In the genomic region with DNA sequence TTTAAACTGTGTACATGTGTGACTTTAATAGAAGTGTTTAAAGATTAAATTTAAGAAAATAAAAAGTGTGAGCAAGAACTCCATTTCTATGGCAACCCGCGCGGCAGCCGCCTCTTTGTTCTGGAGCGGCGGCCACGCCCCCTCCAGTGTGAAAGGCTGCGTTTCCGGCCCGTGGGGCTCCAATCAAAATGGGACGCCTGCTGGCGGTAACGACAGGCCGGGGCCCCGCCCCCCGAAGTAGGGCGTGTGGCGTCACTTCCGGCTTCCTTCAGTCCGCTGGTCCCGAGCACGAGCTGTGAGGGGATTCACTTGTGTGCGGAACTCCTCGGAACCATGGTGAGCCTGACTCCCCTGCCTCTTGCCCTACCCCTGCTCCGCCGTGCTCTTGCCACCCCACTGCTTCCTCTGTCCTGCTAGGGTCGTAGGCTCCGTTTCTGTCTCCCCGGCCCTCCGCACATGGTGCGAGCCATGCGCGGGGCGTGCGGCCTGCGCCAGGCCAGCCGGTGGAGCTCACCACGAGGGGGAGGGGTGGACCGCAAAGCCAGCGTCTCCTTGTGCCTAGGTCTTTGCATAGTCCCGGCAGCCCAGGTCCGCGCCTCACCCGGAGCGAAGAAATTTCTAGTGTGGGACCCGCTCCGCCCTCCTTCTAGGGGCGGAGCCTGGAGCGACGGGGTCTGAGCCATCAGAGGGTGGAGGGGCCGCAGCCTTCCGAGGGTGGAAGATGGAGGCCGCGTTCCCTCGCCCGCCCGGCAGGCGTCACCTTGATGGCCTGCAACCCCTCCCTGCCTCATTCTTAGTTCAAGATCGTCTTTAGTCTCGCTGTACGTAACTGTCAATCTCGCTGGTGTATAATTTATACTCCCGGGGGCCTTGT, we compare ENCODE assay signal across 8 cellular contexts. TPM values are rescaled to one million over a fixed set of nuclear protein-coding genes. Genes with fewer than 3 reads are reported as not detected.
DNase-seq lines count a peak whose midpoint lies in the region; ATAC-seq, FAIRE-seq and TF ChIP-seq lines count a peak whose summit lies in the region.

A gene (plus strand): TSS at position 271 of the 874 bp plus-strand sequence. CDS start 63 bp downstream, at position 334.

- no peak for FAIRE-seq in urothelium cell line (lab: Jason Lieb, UNC)

- 0 to 1% (median 0%) methylated on average over 58 to 63 of the region's 63 CpGs for WGBS in psoas muscle, 3 donors

- peaks cover 10% of the 10 kb centered on the region for H3K4me1 ChIP-seq in psoas muscle

- peak; percentile 94 for ATAC-seq in GM18499 (IDR thresholded peaks at IDR 0.05; ENCODE audit: insufficient read depth, unreplicated experiment)
- ATAC-seq in HG02943 (IDR thresholded peaks at IDR 0.05; ENCODE audit: low read depth, unreplicated experiment): peak; percentile 99
- ATAC-seq in left ventricle myocardium superior: peak; percentile 100
- peak; percentile 99 to 100 (median 100) for ATAC-seq in psoas muscle

- H3K27ac ChIP-seq in angular gyrus (ENCODE audit: low read depth, low read length) (peak within 1 kb of the TSS; percentile 98), psoas muscle (peak within 1 kb of the TSS; percentile 96)

- intact Hi-C loops in left ventricle myocardium superior (cut with micrococcal nuclease): no loop called here
- intact Hi-C loops in psoas muscle (cut with DNase I): loop anchor here in 1 of 2 donors (5.0 kb wide), 1 partner anchor 52 kb away; no protein-coding TSS in a partner anchor

- H3K27me3 ChIP-seq in psoas muscle (ENCODE audit: insufficient read depth in 3 of 3, low read length in 2 of 3): no peaks in the 10 kb centered on the region

- H3K36me3 ChIP-seq in psoas muscle (ENCODE audit: insufficient read depth in 1 of 2, low read depth in 1 of 2): peaks cover 6 to 42% of the 10 kb centered on the region in 2 donors

- H3K9me3 ChIP-seq in psoas muscle: no peaks in the 10 kb centered on the region

- peak; percentile 40 for TF ChIP-seq CTCF in psoas muscle (IDR thresholded peaks at IDR 0.05)

- peak within 1 kb of the TSS; percentile 95 for H3K4me3 ChIP-seq in psoas muscle

- DNase-seq in NCI-H187 (lab: John Stamatoyannopoulos, UW): peak; percentile 92 to 97
- peak; percentile 92 to 97 (median 94) for DNase-seq in T-helper 2 cell
- peak; percentile 98 for DNase-seq in left ventricle myocardium superior
- DNase-seq in psoas muscle: peak; percentile 97 to 99
- DNase-seq in urothelium cell line (ENCODE audit: low spot score): peak; percentile 90

RNA-seq across cellular contexts. Expression of the gene that starts here (rescaled TPM):
- 89.1 TPM for total RNA-seq in left ventricle myocardium superior
- 100 to 1,000 TPM in 3 of 4 donors, 10 to 100 TPM in 1; 96.9 to 190 (median 149) TPM for total RNA-seq in psoas muscle
- polyA plus RNA-seq in psoas muscle: 100 to 1,000 TPM; 129 to 353 (median 199) TPM

Comparison
In these comparisons a context has a peak if more than half of its experiments do, and no peak if none do; other contexts are left out.
1. Peak in every context shown above with its lines: DNase-seq, ATAC-seq, H3K4me3 ChIP-seq and H3K27ac ChIP-seq.